In genomic region chr12:12893438-12893837, GRCh38 we compare ENCODE assay signal across 19 cellular contexts. TPM values are rescaled to one million over a fixed set of nuclear protein-coding genes. Genes with fewer than 3 reads are reported as not detected.
DNase-seq lines count a peak whose midpoint lies in the region; ATAC-seq, FAIRE-seq and TF ChIP-seq lines count a peak whose summit lies in the region.
"Had no signal": no experiment of that assay in that cellular context is flagged by ENCODE, and none has a peak within 500 bp of the region (broad histone marks: within the 10 kb centered on the region; RNA-seq: fewer than 3 reads in every experiment).

No MANE protein-coding gene starts in this region.

- H3K4me1 Mint-ChIP-seq in nephron = peaks cover 34% of the 10 kb centered on the region

- H3K79me2 ChIP-seq in HepG2 (ENCODE audit: insufficient read depth, low read length) = no peaks in the 10 kb centered on the region

- TF ChIP-seq CTCF in HepG2 (CRISPR knock-in tag; IDR thresholded peaks at IDR 0.05) (no peak), right lobe of liver (IDR thresholded peaks at IDR 0.05) (no peak), nephron (IDR thresholded peaks at IDR 0.05; ENCODE audit: unreplicated experiment in 3 of 3) (no peak)

- no peak for DNase-seq in HepG2 (ENCODE audit: low spot score)
- DNase-seq in right lobe of liver = no peak
- no peak for DNase-seq in epithelial cell of prostate (ENCODE audit: low read depth, low spot score)
- DNase-seq in NCI-H748 treated with DMSO at 0.1 percent for 48 hours (lab: John Stamatoyannopoulos, UW) = no peak
- DNase-seq: activated naive CD4-positive, alpha-beta T cell treated with anti-CD3 and anti-CD28 coated beads, Interleukin-2, amount 10 ng/mL, durations not matched to agents 7 days and 5 days; DND-41; left ventricle myocardium superior; NCI-H2029; NCI-H446 treated with DMSO at 0.1 percent for 48 hours; Right ventricle myocardium superior; stimulated activated CD4-positive, alpha-beta T cell treated with anti-CD3 and anti-CD28 coated beads, Interleukin-4, amount 100 ng/mL, for 24 hours had no signal

- no peak for TF ChIP-seq POLR2A in HepG2 (IDR thresholded peaks at IDR 0.05; ENCODE audit: insufficient read depth in 1 of 2, low read depth in 2 of 2, low read length in 2 of 2)
- no peak for TF ChIP-seq POLR2A in right lobe of liver (IDR thresholded peaks at IDR 0.05)

- H2AFZ ChIP-seq in HepG2 (ENCODE audit: low read length) = no peak overlapping the region

- FAIRE-seq in HepG2 (lab: Jason Lieb, UNC) = no peak

- H3K4me1 ChIP-seq in HepG2 (ENCODE audit: insufficient read depth, low read length) (peaks cover 19% of the 10 kb centered on the region; the same call in 1 of the 2 replicates), right lobe of liver (peaks cover 0 to 6% (median 0%) of the 10 kb centered on the region in 4 donors)

- no peaks in the 10 kb centered on the region for H3K36me3 Mint-ChIP-seq in nephron (ENCODE audit: low read depth)
- H3K36me3 Mint-ChIP-seq: activated naive CD4-positive, alpha-beta T cell treated with anti-CD3 and anti-CD28 coated beads, Interleukin-2, amount 10 ng/mL, durations not matched to agents 7 days and 5 days; CD14-positive monocyte had no signal

- TF ChIP-seq EP300 in HepG2 (IDR thresholded peaks at IDR 0.05; ENCODE audit: low read depth in 2 of 2, low read length in 2 of 2) (no peak), HepG2 (CRISPR knock-in tag; IDR thresholded peaks at IDR 0.05; ENCODE audit: borderline replicate concordance) (no peak)

- no peaks in the 10 kb centered on the region for H3K9me3 ChIP-seq in HepG2 (ENCODE audit: low read length)
- H3K9me3 ChIP-seq in right lobe of liver = no peaks in the 10 kb centered on the region

- H3K27ac ChIP-seq in HepG2 (ENCODE audit: extremely low read length, insufficient read depth, low read length) (no peak overlapping the region), right lobe of liver (no peak overlapping the region), epithelial cell of prostate (peak overlapping the region; percentile 95)

- H3K9ac ChIP-seq in HepG2 (ENCODE audit: insufficient read depth, low read depth, low read length) = no peak overlapping the region

- in situ Hi-C loops in HepG2 (cut with HindIII; ENCODE audit: extremely low pct_ligation_motif_present, low pct_unique_long_range_greater_than_20kb) = no loop called here

- POLR2A ChIA-PET in HepG2 (lab: Yijun Ruan, JAX) = no interaction called here

- intact Hi-C loops in HepG2 (cut with micrococcal nuclease; ENCODE audit: unreplicated experiment) = loop anchor here (5.0 kb wide), 2 partner anchors 56 to 1676 kb away; no protein-coding TSS in a partner anchor
- intact Hi-C loops in right lobe of liver (cut with DNase I) = no loop called here

- TF ChIP-seq RAD21 in HepG2 (CRISPR knock-in tag; IDR thresholded peaks at IDR 0.05) = no peak

- peaks cover 35% of the 10 kb centered on the region for H3K27me3 Mint-ChIP-seq in nephron (ENCODE audit: low read depth)

- H4K20me1 ChIP-seq in HepG2 (ENCODE audit: insufficient read depth, low read length) = no peaks in the 10 kb centered on the region

- no peaks in the 10 kb centered on the region for H3K9me3 Mint-ChIP-seq in nephron
- H3K9me3 Mint-ChIP-seq: activated naive CD4-positive, alpha-beta T cell treated with anti-CD3 and anti-CD28 coated beads, Interleukin-2, amount 10 ng/mL, durations not matched to agents 7 days and 5 days had no signal

- ATAC-seq in HepG2 (no peak), right lobe of liver (no peak), GM21717 (IDR thresholded peaks at IDR 0.05; ENCODE audit: unreplicated experiment) (no peak), GM18870 (IDR thresholded peaks at IDR 0.05; ENCODE audit: unreplicated experiment) (no peak), HG03025 (IDR thresholded peaks at IDR 0.05; ENCODE audit: low FRiP score, unreplicated experiment) (no peak)
- ATAC-seq: left ventricle myocardium superior had no signal

- BruUV-seq in HepG2 (replicated peaks; lab: Mats Ljungman, UMichigan) = no TSS peak

- H3K36me3 ChIP-seq in HepG2 (replicated peaks in 1 of 2; ENCODE audit: control insufficient read depth in 1 of 2, insufficient read depth in 2 of 2, low read length in 2 of 2) = no peaks in the 10 kb centered on the region
- H3K36me3 ChIP-seq in right lobe of liver = no peaks in the 10 kb centered on the region

- 73% methylated on average over 5 of the region's 5 CpGs for WGBS in HepG2 (ENCODE audit: low lambda C conversion rate)
- WGBS in right lobe of liver (ENCODE audit: insufficient coverage, low coverage, low lambda C conversion rate, missing lambda C conversion rate) = 75% methylated on average over 4 of the region's 5 CpGs

- H3K27ac Mint-ChIP-seq in nephron = peak overlapping the region in 2 of 3 experiments; percentile 10 to 38
- H3K27ac Mint-ChIP-seq: activated naive CD4-positive, alpha-beta T cell treated with anti-CD3 and anti-CD28 coated beads, Interleukin-2, amount 10 ng/mL, durations not matched to agents 7 days and 5 days; CD14-positive monocyte had no signal

- H3K4me2 ChIP-seq in HepG2 (ENCODE audit: low read depth, low read length) = no peak overlapping the region

- CTCF ChIA-PET in HepG2 (lab: Yijun Ruan, JAX; ENCODE audit: low intra/inter-chr PET ratio, low total read pairs) = no interaction called here

- peaks cover 7 to 44% of the 10 kb centered on the region in 2 experiments; a peak in 4 of 5 replicates for H3K27me3 ChIP-seq in HepG2 (ENCODE audit: control insufficient read depth in 1 of 2, insufficient read depth in 2 of 2, low read length in 2 of 2)
- H3K27me3 ChIP-seq in right lobe of liver = no peaks in the 10 kb centered on the region

- peak overlapping the region; percentile 86 to 94 (median 87) for H3K4me3 Mint-ChIP-seq in nephron
- H3K4me3 Mint-ChIP-seq: activated naive CD4-positive, alpha-beta T cell treated with anti-CD3 and anti-CD28 coated beads, Interleukin-2, amount 10 ng/mL, durations not matched to agents 7 days and 5 days had no signal

- H3K4me3 ChIP-seq in HepG2 (replicated peaks in 1 of 3; ENCODE audit: insufficient read depth in 1 of 3, low read depth in 2 of 3, low read length in 3 of 3) (no peak overlapping the region), right lobe of liver (no peak overlapping the region)

TF ChIP-seq in HepG2, 621 proteins besides CTCF, POLR2A, EP300 and RAD21 (continues in another document):
- no peak for TF ChIP-seq GPN1 (CRISPR knock-in tag; IDR thresholded peaks at IDR 0.05; ENCODE audit: borderline replicate concordance)
- no peak for TF ChIP-seq TBL1XR1 (IDR thresholded peaks at IDR 0.05; ENCODE audit: borderline replicate concordance, low read length, partially characterized antibody)
- TF ChIP-seq CEBPB (IDR thresholded peaks at IDR 0.05; ENCODE audit: borderline replicate concordance, low read depth, low read length) = 0 out of 2 replicates have a peak, but pooled peaks have one; percentile 1
- no peak for TF ChIP-seq SYNCRIP (IDR thresholded peaks at IDR 0.05; ENCODE audit: insufficient read depth, low read depth, low read length)

RNA-seq across cellular contexts. Expression of gene GPRC5A, which starts 2.1 kb away (rescaled TPM):
- total RNA-seq in HepG2 (2016; rRNA removed; fragmentation: Illumina TruSeq; extraction: Trizol) (0.24 and 0.27 TPM in 2 replicates), right lobe of liver (under 1 TPM; 0.35 to 0.80 (median 0.44) TPM)
- total RNA-seq in HepG2 (2016; cell fraction: cytosol; rRNA removed; fragmentation: Illumina TruSeq; extraction: Trizol; ENCODE audit: low read depth) = 0.18 TPM in 1 of 2 replicates, not detected in the other
- total RNA-seq in HepG2 (2016; cell fraction: insoluble cytoplasmic fraction; rRNA removed; fragmentation: Illumina TruSeq; extraction: Trizol) = 0.18 and 0.80 TPM in 2 replicates
- total RNA-seq in HepG2 (2016; cell fraction: membrane; rRNA removed; fragmentation: Illumina TruSeq; extraction: Trizol) = 0.06 and 0.07 TPM in 2 replicates
- total RNA-seq in HepG2 (2016; cell fraction: nucleus; rRNA removed; fragmentation: Illumina TruSeq; extraction: Trizol) = 0.63 and 1.0 TPM in 2 replicates
- polyA plus RNA-seq in HepG2 (2011; rRNA removed) = 3.0 and 3.3 TPM in 2 replicates
- 3.3 TPM in 2 replicates for polyA plus RNA-seq in HepG2 (2011; cell fraction: cytosol; rRNA removed)
- polyA plus RNA-seq in HepG2 (2011; cell fraction: nucleus; rRNA removed) = 1.1 and 1.2 TPM in 2 replicates
- polyA plus RNA-seq in HepG2 (2012) = 0.38 and 0.91 TPM in 2 replicates
- polyA plus RNA-seq in HepG2 (2016; cell fraction: cytosol; fragmentation: Illumina TruSeq; extraction: Trizol; ENCODE audit: low read depth) = 0.05 and 0.16 TPM in 2 replicates
- 0.49 and 0.73 TPM in 2 replicates for polyA plus RNA-seq in HepG2 (2016; cell fraction: insoluble cytoplasmic fraction; fragmentation: Illumina TruSeq; extraction: Trizol; ENCODE audit: low read depth)
- 0.24 and 0.27 TPM in 2 replicates for polyA plus RNA-seq in HepG2 (2016; cell fraction: membrane; fragmentation: Illumina TruSeq; extraction: Trizol; ENCODE audit: low read depth)
- polyA plus RNA-seq in HepG2 (2016; cell fraction: nucleus; fragmentation: Illumina TruSeq; extraction: Trizol; ENCODE audit: insufficient read depth, low read depth) = 1.00 and 1.3 TPM in 2 replicates
- polyA minus RNA-seq in HepG2 (2011; rRNA and poly(A)+ RNA removed; ENCODE audit: low replicate concordance) = 20.8 and 1,453 TPM in 2 replicates
- 2.6 and 2.8 TPM in 2 replicates for polyA minus RNA-seq in HepG2 (2011; cell fraction: cytosol; rRNA and poly(A)+ RNA removed)
- 1.1 and 1.4 TPM in 2 replicates for polyA minus RNA-seq in HepG2 (2011; cell fraction: nucleus; rRNA and poly(A)+ RNA removed)
- polyA plus RNA-seq: CD14-positive monocyte had no signal

RNA-seq across cellular contexts. Expression of gene GPRC5D, which starts 58.5 kb away (rescaled TPM):
- not detected in 2 replicates for total RNA-seq in HepG2 (2016; rRNA removed; fragmentation: Illumina TruSeq; extraction: Trizol)
- total RNA-seq in HepG2 (2016; cell fraction: cytosol; rRNA removed; fragmentation: Illumina TruSeq; extraction: Trizol; ENCODE audit: low read depth) = not detected in 2 replicates
- not detected in 2 replicates for total RNA-seq in HepG2 (2016; cell fraction: insoluble cytoplasmic fraction; rRNA removed; fragmentation: Illumina TruSeq; extraction: Trizol)
- total RNA-seq in HepG2 (2016; cell fraction: membrane; rRNA removed; fragmentation: Illumina TruSeq; extraction: Trizol) = not detected in 2 replicates
- total RNA-seq in HepG2 (2016; cell fraction: nucleus; rRNA removed; fragmentation: Illumina TruSeq; extraction: Trizol) = not detected in 2 replicates
- not detected in 2 replicates for polyA plus RNA-seq in HepG2 (2011; rRNA removed)
- polyA plus RNA-seq in HepG2 (2011; cell fraction: cytosol; rRNA removed) = 0.12 TPM in 1 of 2 replicates, not detected in the other
- not detected in 2 replicates for polyA plus RNA-seq in HepG2 (2011; cell fraction: nucleus; rRNA removed)
- polyA plus RNA-seq in HepG2 (2012) = 0.31 and 0.55 TPM in 2 replicates
- polyA plus RNA-seq in HepG2 (2016; cell fraction: cytosol; fragmentation: Illumina TruSeq; extraction: Trizol; ENCODE audit: low read depth) = not detected in 2 replicates
- polyA plus RNA-seq in HepG2 (2016; cell fraction: insoluble cytoplasmic fraction; fragmentation: Illumina TruSeq; extraction: Trizol; ENCODE audit: low read depth) = not detected in 2 replicates
- polyA plus RNA-seq in HepG2 (2016; cell fraction: membrane; fragmentation: Illumina TruSeq; extraction: Trizol; ENCODE audit: low read depth) = not detected in 2 replicates
- not detected in 2 replicates for polyA plus RNA-seq in HepG2 (2016; cell fraction: nucleus; fragmentation: Illumina TruSeq; extraction: Trizol; ENCODE audit: insufficient read depth, low read depth)
- polyA minus RNA-seq in HepG2 (2011; rRNA and poly(A)+ RNA removed; ENCODE audit: low replicate concordance) = not detected in 2 replicates
- polyA minus RNA-seq in HepG2 (2011; cell fraction: cytosol; rRNA and poly(A)+ RNA removed) = not detected in 2 replicates
- polyA minus RNA-seq in HepG2 (2011; cell fraction: nucleus; rRNA and poly(A)+ RNA removed) = not detected in 2 replicates
- total RNA-seq in right lobe of liver = not detected
- total RNA-seq: A172, dermis microvascular lymphatic vessel endothelial cell, left ventricle myocardium superior, Right ventricle myocardium superior, skeletal muscle tissue had no signal
- polyA plus RNA-seq: CD14-positive monocyte had no signal
